19 cellular contexts compared by ENCODE assay signal in the genomic region with DNA sequence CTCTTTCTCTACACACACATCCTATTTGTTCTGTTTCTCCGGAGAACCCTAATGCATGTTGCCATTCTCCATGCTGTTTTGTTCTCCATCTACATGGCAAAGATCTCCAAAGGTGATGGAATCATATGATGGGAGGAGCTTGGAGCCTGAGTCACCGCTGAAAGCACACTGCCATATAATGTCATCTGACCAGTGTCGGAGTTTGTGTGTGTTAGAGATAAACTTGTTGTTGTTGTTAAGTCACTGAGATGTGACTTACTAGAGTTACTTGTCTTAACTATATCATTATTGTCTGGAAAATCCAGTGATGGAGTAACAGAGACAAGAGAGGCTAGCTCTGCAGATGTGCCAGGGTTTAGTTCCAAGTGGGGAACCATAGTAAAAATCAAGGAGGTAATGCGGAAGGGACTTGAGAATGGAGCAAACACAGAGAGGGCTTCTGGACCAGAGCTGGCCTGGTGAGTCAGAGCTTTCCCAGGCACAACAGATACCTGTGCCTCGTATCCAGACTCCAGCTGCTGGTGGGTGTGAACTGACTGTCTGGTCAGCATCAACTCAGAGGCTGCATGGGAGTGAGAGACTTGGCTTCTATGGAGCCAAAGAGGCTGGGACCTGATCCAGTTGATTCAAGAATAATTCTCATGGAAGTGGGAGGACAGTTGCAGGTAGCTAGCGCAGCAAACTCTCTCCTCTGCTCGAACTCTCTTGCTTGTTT. TPM values are rescaled to one million over a fixed set of nuclear protein-coding genes. Genes with fewer than 3 reads are reported as not detected.
DNase-seq lines count a peak whose midpoint lies in the region; ATAC-seq and TF ChIP-seq lines count a peak whose summit lies in the region.
"Had no signal": no experiment of that assay in that cellular context is flagged by ENCODE, and none has a peak within 500 bp of the region (broad histone marks: within the 10 kb centered on the region; RNA-seq: fewer than 3 reads in every experiment).

No MANE protein-coding gene starts in this region.

- no peaks in the 10 kb centered on the region for H3K9me3 ChIP-seq in trophoblast cell (ENCODE audit: insufficient read depth, low read depth, low read length)

- no peaks in the 10 kb centered on the region for H3K9me3 Mint-ChIP-seq in natural killer cell
- H3K9me3 Mint-ChIP-seq: CD4-positive, alpha-beta T cell; H9 had no signal

- no peak overlapping the region for H3K14ac ChIP-seq in trophoblast cell (ENCODE audit: low read length)

- no peak overlapping the region for H3K4ac ChIP-seq in trophoblast cell (ENCODE audit: low read depth, low read length)

- H2BK12ac ChIP-seq in trophoblast cell (ENCODE audit: low read length), result no peak overlapping the region

- H3K79me2 ChIP-seq in trophoblast cell (ENCODE audit: control insufficient read depth, insufficient read depth, low read length, poor library complexity), result no peaks in the 10 kb centered on the region

- intact Hi-C loops in natural killer cell (cut with micrococcal nuclease), result no loop called here

- H3K27me3 ChIP-seq in trophoblast cell (ENCODE audit: insufficient read depth, low read length), result no peaks in the 10 kb centered on the region

- H2AFZ ChIP-seq in trophoblast cell (ENCODE audit: insufficient read depth, low read length, poor library complexity), result no peak overlapping the region

- no peak overlapping the region for H3K4me3 Mint-ChIP-seq in natural killer cell
- H3K4me3 Mint-ChIP-seq: CD4-positive, alpha-beta T cell; H9 had no signal

- no peak overlapping the region for H3K27ac Mint-ChIP-seq in natural killer cell
- H3K27ac Mint-ChIP-seq: CD4-positive, alpha-beta T cell; H9 had no signal

- peaks cover 16 to 25% of the 10 kb centered on the region in 2 donors for H3K27me3 Mint-ChIP-seq in natural killer cell (ENCODE audit: low read depth in 2 of 2)

- no peaks in the 10 kb centered on the region for H3K36me3 Mint-ChIP-seq in natural killer cell

- no peak overlapping the region for H3K23ac ChIP-seq in trophoblast cell (ENCODE audit: low read length)

- H4K8ac ChIP-seq in trophoblast cell (ENCODE audit: low read depth, low read length), result no peak overlapping the region

- H4K91ac ChIP-seq in trophoblast cell (ENCODE audit: low read depth, low read length), result peak overlapping the region; percentile 12

- no peak overlapping the region for H4K12ac ChIP-seq in trophoblast cell (ENCODE audit: low read depth, low read length)

- H2BK5ac ChIP-seq in trophoblast cell (ENCODE audit: low read depth, low read length, poor library complexity), result no peak overlapping the region

- no peak overlapping the region for H3K4me2 ChIP-seq in trophoblast cell (ENCODE audit: low read length)

- no peak overlapping the region for H3K4me3 ChIP-seq in fibroblast of mammary gland (ENCODE audit: control insufficient read depth, low read depth, low read length)
- H3K4me3 ChIP-seq in trophoblast cell (ENCODE audit: low read depth, low read length), result no peak overlapping the region

- TF ChIP-seq CTCF in fibroblast of mammary gland (conservative IDR thresholded peaks at IDR 0.05; ENCODE audit: control insufficient read depth, insufficient read depth, low read depth, low read length) (no peak), natural killer cell (IDR thresholded peaks at IDR 0.05) (no peak)

- H2BK120ac ChIP-seq in trophoblast cell (ENCODE audit: insufficient read depth, low read length, poor library complexity), result no peak overlapping the region

- no peak overlapping the region for H3K9ac ChIP-seq in trophoblast cell (ENCODE audit: low read length)

- no peak overlapping the region for H2AK5ac ChIP-seq in trophoblast cell (ENCODE audit: low read length)

- peaks cover 5% of the 10 kb centered on the region for H3K79me1 ChIP-seq in trophoblast cell (ENCODE audit: low read length)

- WGBS in trophoblast cell (ENCODE audit: extremely low coverage, insufficient coverage, insufficient read length), result no CpG with 5 or more reads among the region's 7 CpGs

- no peaks in the 10 kb centered on the region for H3K36me3 ChIP-seq in trophoblast cell (ENCODE audit: control insufficient read depth in 1 of 2, insufficient read depth in 2 of 2, low read length in 2 of 2)

- DNase-seq in Daoy (ENCODE audit: low read depth), result peak; percentile 34
- peak; percentile 6 for DNase-seq in fibroblast of mammary gland (ENCODE audit: low read depth)
- peak; percentile 11 to 12 for DNase-seq in trophoblast cell
- DNase-seq in NCI-H226, result no peak
- no peak for DNase-seq in NCI-H526 treated with DMSO at 0.1 percent for 48 hours (lab: John Stamatoyannopoulos, UW)
- DNase-seq in natural killer cell, result no peak
- DNase-seq in COR-L47 (lab: John Stamatoyannopoulos, UW), result no peak
- DNase-seq: Calu3; CD4-positive, alpha-beta T cell; EL; H9; NCI-H1694 treated with DMSO at 0.1 percent for 48 hours; NCI-H2107; NCI-H510A treated with DMSO at 0.1 percent for 48 hours; NCI-H82; PC-3; RPMI8226; SHP77 treated with DMSO at 0.1 percent for 48 hours had no signal

- H3K18ac ChIP-seq in trophoblast cell (ENCODE audit: low read length), result no peak overlapping the region

- peak overlapping the region; percentile 12 for H3K27ac ChIP-seq in trophoblast cell (ENCODE audit: low read depth, low read length)

- H3K4me1 ChIP-seq in trophoblast cell (ENCODE audit: control insufficient read depth in 1 of 2, insufficient read depth in 2 of 2, low read length in 2 of 2), result peaks cover 6 to 10% of the 10 kb centered on the region in 2 experiments

- ATAC-seq in SK-N-SH treated with all-trans-retinoic acid at 6 μM for 48 hours (peak; percentile 29; the same call in 1 of the 3 replicates), natural killer cell (no peak)
- ATAC-seq: PC-3 had no signal

- H3K4me1 Mint-ChIP-seq in natural killer cell, result no peaks in the 10 kb centered on the region
- H3K4me1 Mint-ChIP-seq: H9 had no signal

TF ChIP-seq in SK-N-SH treated with all-trans-retinoic acid at 6 μM for 48 hours, 23 proteins besides CTCF, POLR2A, EP300 and RAD21 (continues in another document):
- TF ChIP-seq ZFP3 (CRISPR knock-in tag; IDR thresholded peaks at IDR 0.05) (no peak), SNAI2 (CRISPR knock-in tag; IDR thresholded peaks at IDR 0.05) (no peak), ARNTL (CRISPR knock-in tag; IDR thresholded peaks at IDR 0.05; ENCODE audit: borderline replicate concordance, low read depth) (no peak), CSRNP3 (CRISPR knock-in tag; IDR thresholded peaks at IDR 0.05) (no peak), ZNF565 (CRISPR knock-in tag; conservative IDR thresholded peaks at IDR 0.05; ENCODE audit: low read depth) (no peak), TOX (CRISPR knock-in tag; IDR thresholded peaks at IDR 0.05; ENCODE audit: borderline replicate concordance) (no peak), ZNF70 (CRISPR knock-in tag; IDR thresholded peaks at IDR 0.05) (no peak), OSR1 (CRISPR knock-in tag; IDR thresholded peaks at IDR 0.05) (no peak), ESRRG (CRISPR knock-in tag; IDR thresholded peaks at IDR 0.05) (no peak), GLIS3 (CRISPR knock-in tag; IDR thresholded peaks at IDR 0.05) (no peak), ZFP30 (CRISPR knock-in tag; IDR thresholded peaks at IDR 0.05) (no peak), PATZ1 (CRISPR knock-in tag; IDR thresholded peaks at IDR 0.05; ENCODE audit: borderline replicate concordance) (no peak), TCF4 (CRISPR knock-in tag; IDR thresholded peaks at IDR 0.05; ENCODE audit: borderline replicate concordance) (no peak)

RNA-seq across cellular contexts. Expression of gene CCKAR, which starts 30.6 kb away (rescaled TPM):
- 2.9 and 4.1 TPM in 2 replicates for total RNA-seq in Daoy (2014; rRNA removed; shearing (Covaris generic))
- not detected in 2 replicates for polyA plus RNA-seq in trophoblast cell (2013)
- not detected for total RNA-seq in natural killer cell
- total RNA-seq: Calu3; CD4-positive, alpha-beta T cell; H9; PC-3 had no signal

Comparison
In these comparisons a context has a peak if more than half of its experiments do, and no peak if none do; other contexts are left out.
1. DNase-seq: peak in Daoy (single experiment), fibroblast of mammary gland (single experiment) and trophoblast cell (2 of 2); none in NCI-H226 (single experiment), NCI-H526 treated with DMSO at 0.1 percent for 48 hours (single experiment), natural killer cell (single experiment) and COR-L47 (single experiment).